Comparison of ENCODE assay signal across 8 cellular contexts in the genomic region with DNA sequence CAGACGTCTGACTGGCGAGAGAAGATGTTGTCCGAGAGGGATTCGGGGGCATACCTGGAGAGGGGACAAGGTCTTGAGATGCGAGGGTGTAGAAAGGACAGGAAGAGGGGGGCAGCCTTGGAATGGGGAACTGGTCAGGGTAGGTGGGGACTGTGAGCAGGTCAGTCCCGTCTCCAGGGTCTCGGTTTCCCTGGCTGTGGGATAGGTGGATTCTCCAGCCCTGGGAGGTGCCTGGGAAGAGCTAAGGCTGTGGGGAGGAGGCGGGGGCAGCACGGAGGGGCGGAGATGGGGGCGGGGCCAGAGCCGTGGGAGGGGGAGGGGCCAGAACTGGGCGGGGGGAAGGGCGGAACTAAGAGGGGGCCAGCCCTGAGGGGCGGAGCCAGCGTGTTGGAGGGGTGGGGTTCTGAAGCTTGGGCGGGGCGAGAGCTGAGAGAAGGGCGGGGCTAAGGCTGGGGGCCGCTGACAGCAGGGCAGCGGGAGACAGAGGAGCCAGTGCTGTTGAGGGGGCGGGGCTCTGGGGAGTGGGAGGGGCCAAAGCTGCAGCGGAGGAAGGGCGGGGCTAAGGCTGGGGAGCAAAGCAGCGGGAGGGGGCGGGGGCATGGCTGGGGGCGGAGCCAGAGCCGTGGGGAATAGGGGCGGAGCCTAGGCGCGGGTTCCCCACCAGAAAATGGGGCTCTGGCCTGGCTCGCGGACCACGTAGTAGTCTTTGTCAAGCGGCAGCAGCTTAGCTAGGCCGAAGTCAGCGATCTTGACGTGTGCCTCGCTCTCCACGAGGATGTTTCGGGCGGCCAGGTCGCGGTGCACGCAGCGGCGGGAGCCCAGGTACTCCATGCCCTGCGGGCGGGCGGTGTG. TPM values are rescaled to one million over a fixed set of nuclear protein-coding genes. Genes with fewer than 3 reads are reported as not detected.
DNase-seq lines count a peak whose midpoint lies in the region; ATAC-seq lines count a peak whose summit lies in the region.

No MANE protein-coding gene starts in this region.

- peak; percentile 75 for DNase-seq in activated CD8-positive, alpha-beta memory T cell treated with anti-CD3 and anti-CD28 coated beads for 24 hours
- DNase-seq in activated CD8-positive, alpha-beta memory T cell treated with anti-CD3 and anti-CD28 coated beads, Interleukin-2, amount 50 U/mL, for 4 hours, result no peak
- DNase-seq in NCI-H748 (lab: John Stamatoyannopoulos, UW; ENCODE audit: unreplicated experiment) (peak; percentile 81), left cardiac atrium (peak; percentile 84), posterior cingulate gyrus (peak; percentile 48 to 99 (median 89)), AML-193 (lab: John Stamatoyannopoulos, UW) (no peak)
- DNase-seq in activated naive CD4-positive, alpha-beta T cell treated with anti-CD3 and anti-CD28 coated beads, Interleukin-2, amount 50 U/mL, for 72 hours (ENCODE audit: low spot score in 2 of 2), result peak in 1 of 2 donors; percentile 64

- peaks cover 20 to 61% of the 10 kb centered on the region in 2 donors for H3K36me3 Mint-ChIP-seq in activated naive CD4-positive, alpha-beta T cell treated with anti-CD3 and anti-CD28 coated beads, Interleukin-2, amount 50 U/mL, for 72 hours

- ATAC-seq in activated naive CD4-positive, alpha-beta T cell treated with anti-CD3 and anti-CD28 coated beads, Interleukin-2, amount 50 U/mL, for 72 hours, result peak; percentile 23 to 85
- ATAC-seq in left cardiac atrium, result peak; percentile 88 to 93
- ATAC-seq in GM18858 (IDR thresholded peaks at IDR 0.05; ENCODE audit: unreplicated experiment), result no peak

- no peak overlapping the region for H3K27ac Mint-ChIP-seq in activated naive CD4-positive, alpha-beta T cell treated with anti-CD3 and anti-CD28 coated beads, Interleukin-2, amount 50 U/mL, for 72 hours

- intact Hi-C loops in left cardiac atrium (cut with DNase I), result no loop called here
- intact Hi-C loops in posterior cingulate gyrus (cut with DNase I), result no loop called here

- peaks cover 0 to 4% of the 10 kb centered on the region in 2 donors for H3K9me3 Mint-ChIP-seq in activated naive CD4-positive, alpha-beta T cell treated with anti-CD3 and anti-CD28 coated beads, Interleukin-2, amount 50 U/mL, for 72 hours

RNA-seq across cellular contexts. Expression of gene INSL3, which starts 9.5 kb away (rescaled TPM):
- total RNA-seq in activated naive CD4-positive, alpha-beta T cell treated with anti-CD3 and anti-CD28 coated beads, Interleukin-2, amount 50 U/mL, for 72 hours, result 10 to 100 TPM in 1 of 2 donors, 1 to 10 TPM in 1; 6.3 to 10.5 TPM
- total RNA-seq in left cardiac atrium, result not detected

RNA-seq across cellular contexts. Expression of gene JAK3, which starts 17.0 kb away (rescaled TPM):
- 100 to 1,000 TPM; 204 to 237 TPM for total RNA-seq in activated naive CD4-positive, alpha-beta T cell treated with anti-CD3 and anti-CD28 coated beads, Interleukin-2, amount 50 U/mL, for 72 hours
- 1 to 10 TPM; 4.2 to 7.0 TPM for total RNA-seq in left cardiac atrium

RNA-seq across cellular contexts. Expression of gene RPL18A, which starts 28.9 kb away (rescaled TPM):
- total RNA-seq in activated naive CD4-positive, alpha-beta T cell treated with anti-CD3 and anti-CD28 coated beads, Interleukin-2, amount 50 U/mL, for 72 hours, result 1,000 to 10,000 TPM; 3,079 to 3,707 TPM
- total RNA-seq in left cardiac atrium, result 1,000 to 10,000 TPM; 1,009 to 1,051 TPM

RNA-seq across cellular contexts. Expression of gene B3GNT3, which starts 35.9 kb away (rescaled TPM):
- total RNA-seq in activated naive CD4-positive, alpha-beta T cell treated with anti-CD3 and anti-CD28 coated beads, Interleukin-2, amount 50 U/mL, for 72 hours, result under 1 TPM; 0.30 to 0.41 TPM
- total RNA-seq in left cardiac atrium, result under 1 TPM in 1 of 2 donors, not detected in 1; 0.18 TPM

RNA-seq across cellular contexts. Expression of gene SLC5A5, which starts 41.0 kb away (rescaled TPM):
- total RNA-seq in activated naive CD4-positive, alpha-beta T cell treated with anti-CD3 and anti-CD28 coated beads, Interleukin-2, amount 50 U/mL, for 72 hours, result 1 to 10 TPM; 1.5 to 2.0 TPM
- not detected for total RNA-seq in left cardiac atrium

Comparison
In these comparisons a context has a peak if more than half of its experiments do, and no peak if none do; other contexts are left out.
1. DNase-seq: peak in activated CD8-positive, alpha-beta memory T cell treated with anti-CD3 and anti-CD28 coated beads for 24 hours (single experiment), NCI-H748 (single experiment), left cardiac atrium (single experiment) and posterior cingulate gyrus (10 of 10); none in activated CD8-positive, alpha-beta memory T cell treated with anti-CD3 and anti-CD28 coated beads, Interleukin-2, amount 50 U/mL, for 4 hours (single experiment) and AML-193 (0 of 2).
2. RNA of gene INSL3, which starts 9.5 kb away (total RNA-seq): 6.3 to 10.5 TPM in activated naive CD4-positive, alpha-beta T cell treated with anti-CD3 and anti-CD28 coated beads, Interleukin-2, amount 50 U/mL, for 72 hours; not detected in left cardiac atrium; every median in the first group is over 4 times any median in the second.
3. RNA of gene JAK3, which starts 17.0 kb away (total RNA-seq): 204 to 237 TPM in activated naive CD4-positive, alpha-beta T cell treated with anti-CD3 and anti-CD28 coated beads, Interleukin-2, amount 50 U/mL, for 72 hours; 4.2 to 7.0 TPM in left cardiac atrium; every median in the first group is over 10 times any median in the second.